ENCODE assay signal across 13 cellular contexts in the genomic region with DNA sequence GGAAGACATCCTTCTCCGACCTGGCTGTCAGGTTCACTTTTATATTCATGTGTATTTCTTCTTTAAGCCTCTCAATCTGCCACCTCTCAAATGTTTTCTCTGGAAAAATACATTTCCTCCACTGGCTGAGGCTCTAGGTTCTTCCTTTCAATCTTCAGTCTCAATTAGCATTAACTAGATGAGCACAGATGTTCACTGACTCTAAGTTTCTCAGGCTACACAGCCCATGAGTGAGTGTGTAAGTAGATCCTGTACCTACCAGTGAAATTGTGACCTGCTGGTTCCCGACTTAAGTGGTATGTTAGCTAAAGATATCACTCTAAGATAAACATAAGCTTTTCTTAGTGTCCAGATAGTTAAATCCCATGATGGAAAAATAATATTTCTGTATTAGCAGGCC.
"Had no signal": no experiment of that assay in that cellular context is flagged by ENCODE, and none has a peak within 500 bp of the region (broad histone marks: within the 10 kb centered on the region; RNA-seq: fewer than 3 reads in every experiment).

No MANE protein-coding gene starts in this region.

- H3K27ac ChIP-seq: colonic mucosa, prostate gland had no signal

- H3K4me1 ChIP-seq: colonic mucosa had no signal

- H3K27me3 ChIP-seq: colonic mucosa, tibial nerve had no signal

- DNase-seq: activated CD4-positive, alpha-beta memory T cell treated with anti-CD3 and anti-CD28 coated beads for 36 hours; activated gamma-delta T cell; activated T-cell treated with anti-CD3 and anti-CD28 coated beads, Interleukin-2, amount 50 U/mL, for 48 hours; colonic mucosa; effector CD4-positive, alpha-beta T cell; left colon; natural killer cell; SIG-M5; stimulated activated CD4-positive, alpha-beta T cell treated with anti-CD3 and anti-CD28 coated beads, Interleukin-2, amount 100 ng/mL, for 24 hours; stimulated activated naive CD8-positive, alpha-beta T cell treated with anti-CD3 and anti-CD28 coated beads, Interleukin-15, Interleukin-2, amounts not matched to agents 100 U/mL and 50 U/mL, for 24 hours had no signal

- H3K36me3 ChIP-seq: colonic mucosa, prostate gland, tibial nerve had no signal

- H3K4me3 ChIP-seq: colonic mucosa, prostate gland, tibial nerve had no signal

- ATAC-seq: left colon; natural killer cell; sciatic nerve; stimulated activated naive CD8-positive, alpha-beta T cell treated with anti-CD3 and anti-CD28 coated beads, Interleukin-15, Interleukin-2, amounts not matched to agents 100 U/mL and 50 U/mL, for 24 hours had no signal

- H3K9me3 ChIP-seq: colonic mucosa, prostate gland had no signal
